Comparison of ENCODE assay signal across 1 cellular context in the genomic region with DNA sequence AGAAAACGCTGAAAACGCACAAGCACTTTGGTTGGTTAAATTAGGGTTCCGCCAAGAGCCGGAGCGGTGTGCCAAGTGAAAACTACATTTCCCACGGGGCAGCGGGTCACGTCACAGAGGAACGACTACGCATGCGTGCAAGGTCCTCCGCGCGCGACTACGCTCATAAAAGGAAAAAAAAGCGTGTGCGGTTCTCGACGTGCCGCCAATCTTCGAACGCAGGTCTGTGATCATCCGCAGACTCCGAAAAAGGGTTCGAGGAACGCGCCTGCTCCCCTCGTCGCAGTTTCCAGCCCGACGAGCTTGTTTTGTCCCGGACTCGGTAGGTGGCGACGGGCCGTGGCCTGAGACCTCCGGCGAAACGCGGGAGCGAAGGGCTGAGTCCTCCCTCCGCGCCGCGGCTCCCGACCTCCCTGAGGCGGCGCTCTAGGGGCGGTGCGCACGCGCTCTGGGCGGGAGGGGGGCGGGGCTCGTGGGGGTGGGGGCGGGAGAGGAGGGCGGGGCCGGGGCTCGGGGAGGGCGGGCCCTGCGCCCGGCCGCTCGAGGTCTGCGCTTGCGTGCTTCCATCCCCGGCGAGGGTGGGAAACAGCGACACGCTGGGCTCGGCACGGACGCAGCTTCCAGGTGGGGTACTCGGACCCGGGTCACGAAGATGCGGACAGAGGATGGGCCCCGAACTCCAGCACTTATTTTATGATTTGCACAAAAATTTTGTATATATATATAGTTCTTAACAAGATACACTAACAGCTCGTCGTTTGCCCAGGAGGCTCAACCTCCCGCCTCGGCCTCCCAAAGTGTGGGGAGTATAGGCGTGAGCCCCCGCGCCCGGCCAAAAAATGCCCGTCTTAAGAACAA.
A peak's percentile ranks its signal among the peaks of the same experiment; 100 is the strongest.
TF ChIP-seq lines count a peak whose summit lies in the region.

Gene SGF29 (plus strand): TSS at position 145 of the 858 bp plus-strand sequence. CDS start 27,150 bp downstream, outside the sequence.

TF ChIP-seq in HepG2, 621 proteins besides CTCF, POLR2A, EP300 and RAD21 (continued from another document and continues in another):
- peak; percentile 37; the same call in 1 of the 2 replicates for TF ChIP-seq BHLHE40 (IDR thresholded peaks at IDR 0.05; ENCODE audit: low read length)
- TF ChIP-seq EHMT2 (IDR thresholded peaks at IDR 0.05; ENCODE audit: borderline replicate concordance, low read depth, low read length), result no peak; the same call in 1 of the 2 replicates
- TF ChIP-seq FOXA3 (CRISPR knock-in tag; IDR thresholded peaks at IDR 0.05), result peak; percentile 78
- TF ChIP-seq, protein P1, sequence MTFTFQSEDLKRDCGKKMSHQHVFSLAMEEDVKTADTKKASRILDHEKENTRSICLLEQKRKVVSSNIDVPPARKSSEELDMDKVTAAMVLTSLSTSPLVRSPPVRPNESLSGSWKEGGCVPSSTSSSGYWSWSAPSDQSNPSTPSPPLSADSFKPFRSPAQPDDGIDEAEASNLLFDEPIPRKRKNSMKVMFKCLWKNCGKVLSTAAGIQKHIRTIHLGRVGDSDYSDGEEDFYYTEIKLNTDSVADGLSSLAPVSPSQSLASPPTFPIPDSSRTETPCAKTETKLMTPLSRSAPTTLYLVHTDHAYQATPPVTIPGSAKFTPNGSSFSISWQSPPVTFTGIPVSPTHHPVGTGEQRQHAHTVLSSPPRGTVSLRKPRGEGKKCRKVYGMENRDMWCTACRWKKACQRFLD (CRISPR knock-in tag; IDR thresholded peaks at IDR 0.05; ENCODE audit: borderline replicate concordance), result peak; percentile 68; the same call in 1 of the 2 replicates
- no peak; the same call in 1 of the 2 replicates for TF ChIP-seq KLF15 (CRISPR knock-in tag; IDR thresholded peaks at IDR 0.05; ENCODE audit: borderline replicate concordance)
- TF ChIP-seq ZNF484 (CRISPR knock-in tag; IDR thresholded peaks at IDR 0.05; ENCODE audit: borderline replicate concordance, low read depth), result peak; percentile 55; the same call in 1 of the 2 replicates
- TF ChIP-seq SRSF1 (optimal IDR thresholded peaks at IDR 0.05; ENCODE audit: low read depth, low read length), result peak; percentile 99
- TF ChIP-seq ZNF224 (CRISPR knock-in tag; IDR thresholded peaks at IDR 0.05), result no peak
- TF ChIP-seq MTF2 (CRISPR knock-in tag; IDR thresholded peaks at IDR 0.05; ENCODE audit: borderline replicate concordance), result 0 out of 2 replicates have a peak, but pooled peaks have one; percentile 53
- TF ChIP-seq, protein P2, sequence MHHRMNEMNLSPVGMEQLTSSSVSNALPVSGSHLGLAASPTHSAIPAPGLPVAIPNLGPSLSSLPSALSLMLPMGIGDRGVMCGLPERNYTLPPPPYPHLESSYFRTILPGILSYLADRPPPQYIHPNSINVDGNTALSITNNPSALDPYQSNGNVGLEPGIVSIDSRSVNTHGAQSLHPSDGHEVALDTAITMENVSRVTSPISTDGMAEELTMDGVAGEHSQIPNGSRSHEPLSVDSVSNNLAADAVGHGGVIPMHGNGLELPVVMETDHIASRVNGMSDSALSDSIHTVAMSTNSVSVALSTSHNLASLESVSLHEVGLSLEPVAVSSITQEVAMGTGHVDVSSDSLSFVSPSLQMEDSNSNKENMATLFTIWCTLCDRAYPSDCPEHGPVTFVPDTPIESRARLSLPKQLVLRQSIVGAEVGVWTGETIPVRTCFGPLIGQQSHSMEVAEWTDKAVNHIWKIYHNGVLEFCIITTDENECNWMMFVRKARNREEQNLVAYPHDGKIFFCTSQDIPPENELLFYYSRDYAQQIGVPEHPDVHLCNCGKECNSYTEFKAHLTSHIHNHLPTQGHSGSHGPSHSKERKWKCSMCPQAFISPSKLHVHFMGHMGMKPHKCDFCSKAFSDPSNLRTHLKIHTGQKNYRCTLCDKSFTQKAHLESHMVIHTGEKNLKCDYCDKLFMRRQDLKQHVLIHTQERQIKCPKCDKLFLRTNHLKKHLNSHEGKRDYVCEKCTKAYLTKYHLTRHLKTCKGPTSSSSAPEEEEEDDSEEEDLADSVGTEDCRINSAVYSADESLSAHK (CRISPR knock-in tag; IDR thresholded peaks at IDR 0.05; ENCODE audit: borderline replicate concordance), result no peak
- TF ChIP-seq NFYB (CRISPR knock-in tag; IDR thresholded peaks at IDR 0.05), result no peak; the same call in none of the 2 replicates
- TF ChIP-seq AKNA (CRISPR knock-in tag; IDR thresholded peaks at IDR 0.05; ENCODE audit: borderline replicate concordance), result 0 out of 2 replicates have a peak, but pooled peaks have one; percentile 68
- TF ChIP-seq ZNF414 (CRISPR knock-in tag; IDR thresholded peaks at IDR 0.05), result peak; percentile 52; the same call in 1 of the 2 replicates
- no peak for TF ChIP-seq ZFP82 (CRISPR knock-in tag; IDR thresholded peaks at IDR 0.05; ENCODE audit: borderline replicate concordance)
- TF ChIP-seq TMF1 (CRISPR knock-in tag; IDR thresholded peaks at IDR 0.05; ENCODE audit: low read depth), result peak; percentile 96; the same call in 1 of the 2 replicates
- peak; percentile 54 for TF ChIP-seq ZNF503 (CRISPR knock-in tag; IDR thresholded peaks at IDR 0.05)
- peak; percentile 43 for TF ChIP-seq SOX5 (CRISPR knock-in tag; IDR thresholded peaks at IDR 0.05; ENCODE audit: borderline replicate concordance)
- TF ChIP-seq MAZ (IDR thresholded peaks at IDR 0.05; ENCODE audit: borderline replicate concordance, low read depth, low read length), result peak; percentile 82; the same call in 1 of the 2 replicates
- peak; percentile 96 for TF ChIP-seq MAZ (CRISPR knock-in tag; IDR thresholded peaks at IDR 0.05; ENCODE audit: low read depth)
- no peak for TF ChIP-seq FOXK2 (IDR thresholded peaks at IDR 0.05)
- TF ChIP-seq RBFOX2 (IDR thresholded peaks at IDR 0.05; ENCODE audit: low read depth, low read length), result peak; percentile 99
- no peak for TF ChIP-seq TSC22D2 (CRISPR knock-in tag; IDR thresholded peaks at IDR 0.05; ENCODE audit: borderline replicate concordance)
- peak; percentile 85; the same call in 1 of the 2 replicates for TF ChIP-seq KDM4B (CRISPR knock-in tag; IDR thresholded peaks at IDR 0.05)
- TF ChIP-seq E2F2 (CRISPR knock-in tag; IDR thresholded peaks at IDR 0.05; ENCODE audit: borderline replicate concordance), result peak; percentile 82
- peak; percentile 57 for TF ChIP-seq NFYC (CRISPR knock-in tag; IDR thresholded peaks at IDR 0.05)
- TF ChIP-seq, protein P3, sequence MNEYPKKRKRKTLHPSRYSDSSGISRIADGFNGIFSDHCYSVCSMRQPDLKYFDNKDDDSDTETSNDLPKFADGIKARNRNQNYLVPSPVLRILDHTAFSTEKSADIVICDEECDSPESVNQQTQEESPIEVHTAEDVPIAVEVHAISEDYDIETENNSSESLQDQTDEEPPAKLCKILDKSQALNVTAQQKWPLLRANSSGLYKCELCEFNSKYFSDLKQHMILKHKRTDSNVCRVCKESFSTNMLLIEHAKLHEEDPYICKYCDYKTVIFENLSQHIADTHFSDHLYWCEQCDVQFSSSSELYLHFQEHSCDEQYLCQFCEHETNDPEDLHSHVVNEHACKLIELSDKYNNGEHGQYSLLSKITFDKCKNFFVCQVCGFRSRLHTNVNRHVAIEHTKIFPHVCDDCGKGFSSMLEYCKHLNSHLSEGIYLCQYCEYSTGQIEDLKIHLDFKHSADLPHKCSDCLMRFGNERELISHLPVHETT (CRISPR knock-in tag; conservative IDR thresholded peaks at IDR 0.05), result peak; percentile 81
- no peak for TF ChIP-seq CENPX (CRISPR knock-in tag; IDR thresholded peaks at IDR 0.05)
- no peak for TF ChIP-seq MBNL3 (CRISPR knock-in tag; conservative IDR thresholded peaks at IDR 0.05)
- no peak for TF ChIP-seq ZNF180 (CRISPR knock-in tag; IDR thresholded peaks at IDR 0.05; ENCODE audit: borderline replicate concordance, low read depth)
- TF ChIP-seq ZNF501 (CRISPR knock-in tag; IDR thresholded peaks at IDR 0.05), result peak; percentile 95
- peak; percentile 55; the same call in 1 of the 2 replicates for TF ChIP-seq ATAD3A (CRISPR knock-in tag; IDR thresholded peaks at IDR 0.05)
- TF ChIP-seq HNRNPH1 (optimal IDR thresholded peaks at IDR 0.05; ENCODE audit: low read depth, low read length), result no peak
- no peak for TF ChIP-seq ETS1 (CRISPR knock-in tag; IDR thresholded peaks at IDR 0.05)
- TF ChIP-seq ZNF44 (CRISPR knock-in tag; IDR thresholded peaks at IDR 0.05), result peak; percentile 91; the same call in 1 of the 2 replicates
- peak; percentile 63; the same call in 1 of the 2 replicates for TF ChIP-seq SNAPC5 (CRISPR knock-in tag; IDR thresholded peaks at IDR 0.05; ENCODE audit: borderline replicate concordance)
- no peak for TF ChIP-seq ZNF382 (CRISPR knock-in tag; IDR thresholded peaks at IDR 0.05; ENCODE audit: borderline replicate concordance)
- no peak for TF ChIP-seq ZNF562 (CRISPR knock-in tag; IDR thresholded peaks at IDR 0.05; ENCODE audit: borderline replicate concordance)
- peak; percentile 4; the same call in 1 of the 2 replicates for TF ChIP-seq ZBTB43 (CRISPR knock-in tag; conservative IDR thresholded peaks at IDR 0.05)
- peak; percentile 88 for TF ChIP-seq FOXC1 (CRISPR knock-in tag; IDR thresholded peaks at IDR 0.05; ENCODE audit: borderline replicate concordance)
